15 cellular contexts compared by ENCODE assay signal in the genomic region with DNA sequence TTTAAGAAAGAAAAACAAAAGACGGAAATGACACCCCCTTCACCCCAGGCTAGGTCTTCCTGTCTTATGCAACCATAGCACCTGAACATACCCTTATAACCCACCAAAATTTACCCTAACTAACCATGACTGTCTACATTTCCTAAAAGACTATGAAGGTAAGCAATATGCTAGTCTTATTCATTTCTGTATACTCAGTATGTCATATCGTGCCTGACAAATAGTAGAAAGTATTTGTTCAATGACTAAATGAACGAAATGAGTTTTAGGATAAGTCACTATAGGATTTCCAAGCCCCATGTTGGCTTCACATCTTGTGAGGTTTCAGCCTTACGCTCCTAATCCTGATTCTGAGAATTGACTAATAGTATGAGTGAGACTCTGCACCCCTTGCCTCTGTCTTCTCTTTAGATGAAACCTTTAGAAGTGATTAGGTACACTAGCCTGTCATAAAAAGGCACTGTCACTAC.
DNase-seq lines count a peak whose midpoint lies in the region; ATAC-seq and TF ChIP-seq lines count a peak whose summit lies in the region.
"Had no signal": no experiment of that assay in that cellular context is flagged by ENCODE, and none has a peak within 500 bp of the region (broad histone marks: within the 10 kb centered on the region; RNA-seq: fewer than 3 reads in every experiment).

No MANE protein-coding gene starts in this region.

- H3K27me3 Mint-ChIP-seq in activated naive CD4-positive, alpha-beta T cell treated with anti-CD3 and anti-CD28 coated beads, Interleukin-2, amount 50 U/mL, for 24 hours: no peaks in the 10 kb centered on the region
- H3K27me3 Mint-ChIP-seq: naive B cell, progenitor cell of endocrine pancreas had no signal

- peaks cover 10% of the 10 kb centered on the region for H3K36me3 Mint-ChIP-seq in activated naive CD4-positive, alpha-beta T cell treated with anti-CD3 and anti-CD28 coated beads, Interleukin-2, amount 50 U/mL, for 24 hours

- no peaks in the 10 kb centered on the region for H3K9me3 Mint-ChIP-seq in activated naive CD4-positive, alpha-beta T cell treated with anti-CD3 and anti-CD28 coated beads, Interleukin-2, amount 50 U/mL, for 24 hours
- H3K9me3 Mint-ChIP-seq: naive B cell had no signal

- no peak overlapping the region for H3K4me3 Mint-ChIP-seq in activated naive CD4-positive, alpha-beta T cell treated with anti-CD3 and anti-CD28 coated beads, Interleukin-2, amount 50 U/mL, for 24 hours

- CTCF ChIA-PET in HEK293T (lab: Yijun Ruan, JAX): no interaction called here

- peak; percentile 17 for DNase-seq in stimulated activated CD4-positive, alpha-beta T cell treated with anti-CD3 and anti-CD28 coated beads, Interleukin-4, amount 100 ng/mL, for 24 hours
- DNase-seq in stimulated activated CD4-positive, alpha-beta T cell treated with anti-CD3 and anti-CD28 coated beads, Interleukin-12 subunit alpha, Interleukin-12 subunit beta, amount 100 ng/mL, for 4 hours: no peak
- DNase-seq in HEK293T (ENCODE audit: extremely low spot score): no peak
- DNase-seq: colonic mucosa, MM.1S, naive B cell, NCI-H1930, PC-9, SK-N-SH had no signal

- H3K27ac Mint-ChIP-seq in activated naive CD4-positive, alpha-beta T cell treated with anti-CD3 and anti-CD28 coated beads, Interleukin-2, amount 50 U/mL, for 24 hours: peak overlapping the region; percentile 33
- H3K27ac Mint-ChIP-seq: naive B cell, progenitor cell of endocrine pancreas had no signal

- ATAC-seq in HG03039 (IDR thresholded peaks at IDR 0.05; ENCODE audit: unreplicated experiment): peak; percentile 55
- ATAC-seq in HG02763 (IDR thresholded peaks at IDR 0.05; ENCODE audit: unreplicated experiment): no peak
- no peak for ATAC-seq in HG02798 (IDR thresholded peaks at IDR 0.05; ENCODE audit: poor library complexity, unreplicated experiment)
- no peak for ATAC-seq in HG02678 (IDR thresholded peaks at IDR 0.05; ENCODE audit: unreplicated experiment)

- POLR2A ChIA-PET in HEK293T (lab: Yijun Ruan, JAX): no interaction called here

- peaks cover 15% of the 10 kb centered on the region for H3K4me1 Mint-ChIP-seq in activated naive CD4-positive, alpha-beta T cell treated with anti-CD3 and anti-CD28 coated beads, Interleukin-2, amount 50 U/mL, for 24 hours

TF ChIP-seq in HEK293T, 16 proteins besides CTCF, POLR2A, EP300 and RAD21:
- TF ChIP-seq SP1 (IDR thresholded peaks at IDR 0.05) (no peak), ARNT (IDR thresholded peaks at IDR 0.05) (no peak), FOXA1 (IDR thresholded peaks at IDR 0.05) (no peak), HDGF (IDR thresholded peaks at IDR 0.05; ENCODE audit: borderline replicate concordance) (no peak), SUZ12 (IDR thresholded peaks at IDR 0.05) (no peak), L3MBTL2 (conservative IDR thresholded peaks at IDR 0.05) (no peak), FOXK2 (IDR thresholded peaks at IDR 0.05) (no peak), ZNF384 (IDR thresholded peaks at IDR 0.05) (no peak), LEF1 (IDR thresholded peaks at IDR 0.05; ENCODE audit: borderline replicate concordance) (no peak)
- TF ChIP-seq, protein P1, sequence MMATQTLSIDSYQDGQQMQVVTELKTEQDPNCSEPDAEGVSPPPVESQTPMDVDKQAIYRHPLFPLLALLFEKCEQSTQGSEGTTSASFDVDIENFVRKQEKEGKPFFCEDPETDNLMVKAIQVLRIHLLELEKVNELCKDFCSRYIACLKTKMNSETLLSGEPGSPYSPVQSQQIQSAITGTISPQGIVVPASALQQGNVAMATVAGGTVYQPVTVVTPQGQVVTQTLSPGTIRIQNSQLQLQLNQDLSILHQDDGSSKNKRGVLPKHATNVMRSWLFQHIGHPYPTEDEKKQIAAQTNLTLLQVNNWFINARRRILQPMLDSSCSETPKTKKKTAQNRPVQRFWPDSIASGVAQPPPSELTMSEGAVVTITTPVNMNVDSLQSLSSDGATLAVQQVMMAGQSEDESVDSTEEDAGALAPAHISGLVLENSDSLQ (IDR thresholded peaks at IDR 0.05): no peak
TF ChIP-seq in HEK293T: peak in this region for 0.
